Comparison of ENCODE assay signal across 9 cellular contexts in the genomic region with DNA sequence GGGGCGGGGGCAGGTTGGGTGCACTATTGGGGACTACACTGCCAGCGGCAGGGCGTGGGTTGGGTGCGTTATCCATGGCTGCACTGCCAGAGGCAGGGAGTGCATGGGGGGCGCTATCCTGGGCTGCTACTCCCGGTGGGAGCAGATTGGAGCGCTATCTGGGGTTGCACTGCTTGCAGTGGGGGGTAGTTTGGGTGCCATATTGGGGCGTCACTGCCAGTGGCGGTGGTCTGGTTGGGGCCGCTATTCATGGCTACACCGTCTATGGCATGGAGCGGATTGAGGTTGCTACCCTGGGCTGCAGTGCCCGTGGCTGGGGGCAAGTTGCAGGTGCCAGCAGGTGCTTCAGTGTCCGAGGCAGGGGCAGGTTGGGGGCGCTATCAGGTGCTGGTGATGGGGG. TPM values are rescaled to one million over a fixed set of nuclear protein-coding genes. Genes with fewer than 3 reads are reported as not detected.
"Had no signal": no experiment of that assay in that cellular context is flagged by ENCODE, and none has a peak within 500 bp of the region (broad histone marks: within the 10 kb centered on the region; RNA-seq: fewer than 3 reads in every experiment).

No MANE protein-coding gene starts in this region.

- H3K4me3 Mint-ChIP-seq: H9, IgD-negative memory B cell had no signal

- H3K27me3 Mint-ChIP-seq: IgD-negative memory B cell had no signal

- H3K27ac Mint-ChIP-seq: IgD-negative memory B cell had no signal

- H3K9me3 Mint-ChIP-seq: H9, IgD-negative memory B cell had no signal

- H3K4me3 ChIP-seq: GM23248 had no signal

- H3K9ac ChIP-seq: GM23248 had no signal

- H2AFZ ChIP-seq: GM23248 had no signal

- DNase-seq: GM23248, GOT3, HCEC 1CT had no signal

- H3K27ac ChIP-seq: GM23248, HL-60 had no signal

- H3K36me3 Mint-ChIP-seq: IgD-negative memory B cell had no signal

RNA-seq across cellular contexts. Expression of a gene that starts 36.2 kb away (rescaled TPM):
- total RNA-seq: GM23248, H4, H9, HepG2, HT1080 had no signal
- polyA plus RNA-seq: GM23248, HepG2, IgD-negative memory B cell had no signal
